In genomic region chr1:53681647-53682368, GRCh38 we compare ENCODE assay signal across 8 cellular contexts. TPM values are rescaled to one million over a fixed set of nuclear protein-coding genes. Genes with fewer than 3 reads are reported as not detected.
DNase-seq lines count a peak whose midpoint lies in the region; ATAC-seq, FAIRE-seq and TF ChIP-seq lines count a peak whose summit lies in the region.

No MANE protein-coding gene starts in this region.

- no peak overlapping the region for H3K4me3 ChIP-seq in small intestine (ENCODE audit: low read depth in 1 of 2, low read length in 2 of 2)

- WGBS in small intestine, 3 donors: 2 to 9% (median 3%) methylated on average over 13 of the region's 13 CpGs

- H3K27ac ChIP-seq in small intestine (ENCODE audit: low read depth in 1 of 2, low read length in 1 of 2): no peak overlapping the region

- peaks cover 0 to 5% of the 10 kb centered on the region in 2 donors for H3K27me3 ChIP-seq in small intestine (ENCODE audit: control insufficient read depth in 2 of 2, insufficient read depth in 2 of 2, low read length in 2 of 2)

- no peaks in the 10 kb centered on the region for H3K9me3 ChIP-seq in small intestine (ENCODE audit: control insufficient read depth, low read depth)

- H3K4me3 Mint-ChIP-seq in activated T-cell treated with anti-CD3 and anti-CD28 coated beads, Interleukin-2, amount 50 U/mL, for 72 hours: peak overlapping the region in 1 of 2 donors; percentile 27

- no peak overlapping the region for H3K27ac Mint-ChIP-seq in activated T-cell treated with anti-CD3 and anti-CD28 coated beads, Interleukin-2, amount 50 U/mL, for 72 hours

- ATAC-seq in activated T-cell treated with anti-CD3 and anti-CD28 coated beads, Interleukin-2, amount 50 U/mL, for 72 hours (replicated peaks in 1 of 2): peak; percentile 62 to 66
- ATAC-seq in GM19452 (IDR thresholded peaks at IDR 0.05; ENCODE audit: unreplicated experiment) (no peak), HG02588 (IDR thresholded peaks at IDR 0.05; ENCODE audit: unreplicated experiment) (no peak)

- FAIRE-seq in small intestine (lab: Jason Lieb, UNC): no peak

- peaks cover 7% of the 10 kb centered on the region for H3K4me1 Mint-ChIP-seq in activated T-cell treated with anti-CD3 and anti-CD28 coated beads, Interleukin-2, amount 50 U/mL, for 72 hours (ENCODE audit: low read depth)

- peaks cover 0 to 4% of the 10 kb centered on the region in 2 donors for H3K4me1 ChIP-seq in small intestine (ENCODE audit: control insufficient read depth in 2 of 2, insufficient read depth in 1 of 2, low read depth in 1 of 2, low read length in 1 of 2)

- TF ChIP-seq CTCF in GM13976 (IDR thresholded peaks at IDR 0.05; ENCODE audit: borderline replicate concordance, control extremely low read depth, extremely low read depth, insufficient read depth, missing control alignments): peak; percentile 27

- intact Hi-C loops in head of caudate nucleus (cut with DNase I): no loop called here

- in situ Hi-C loops in GM13976 (cut with MboI; ENCODE audit: low sequenced_read_pairs, unreplicated experiment): loop anchor here (25.0 kb wide), 1 partner anchor 195 kb away; no protein-coding TSS in a partner anchor

- DNase-seq in 8988T (peak; percentile 65), GM13976 (ENCODE audit: low spot score) (peak; percentile 61), NCI-H524 treated with DMSO at 0.1 percent for 48 hours (lab: John Stamatoyannopoulos, UW) (peak; percentile 78), head of caudate nucleus (peak; percentile 6 to 68 (median 50)), small intestine (peak; percentile 58)
- peak; percentile 33 to 54 for DNase-seq in activated T-cell treated with anti-CD3 and anti-CD28 coated beads, Interleukin-2, amount 50 U/mL, for 72 hours

- H3K36me3 ChIP-seq in small intestine (ENCODE audit: control insufficient read depth in 2 of 2, insufficient read depth in 2 of 2, low read length in 2 of 2): no peaks in the 10 kb centered on the region

- no peaks in the 10 kb centered on the region for H3K36me3 Mint-ChIP-seq in activated T-cell treated with anti-CD3 and anti-CD28 coated beads, Interleukin-2, amount 50 U/mL, for 72 hours (ENCODE audit: insufficient read depth in 2 of 2)

- no peaks in the 10 kb centered on the region for H3K9me3 Mint-ChIP-seq in activated T-cell treated with anti-CD3 and anti-CD28 coated beads, Interleukin-2, amount 50 U/mL, for 72 hours

- H3K27me3 Mint-ChIP-seq in activated T-cell treated with anti-CD3 and anti-CD28 coated beads, Interleukin-2, amount 50 U/mL, for 72 hours (ENCODE audit: low read depth): peaks cover 20% of the 10 kb centered on the region

RNA-seq across cellular contexts. Expression of gene GLIS1, which starts 57.2 kb away (rescaled TPM):
- total RNA-seq in activated T-cell treated with anti-CD3 and anti-CD28 coated beads, Interleukin-2, amount 50 U/mL, for 72 hours: not detected
- under 1 TPM in 1 of 3 donors, not detected in 2; 0.19 TPM for polyA plus RNA-seq in small intestine

Comparison
In these comparisons a context has a peak if more than half of its experiments do, and no peak if none do; other contexts are left out.
1. ATAC-seq: peak in activated T-cell treated with anti-CD3 and anti-CD28 coated beads, Interleukin-2, amount 50 U/mL, for 72 hours (2 of 2); none in GM19452 (single experiment) and HG02588 (single experiment).
2. Peak in every context shown above with its lines, with median percentiles within 50 percentile points of each other: DNase-seq.